Comparison of ENCODE assay signal across 8 cellular contexts in genomic region chr19:20039203-20039723, GRCh38. TPM values are rescaled to one million over a fixed set of nuclear protein-coding genes. Genes with fewer than 3 reads are reported as not detected.
DNase-seq lines count a peak whose midpoint lies in the region; ATAC-seq and TF ChIP-seq lines count a peak whose summit lies in the region.

Gene ZNF682, minus strand, starts transcription at chr19:20039505. Its CDS starts 160 bp downstream, at chr19:20039345.

- H3K36me3 Mint-ChIP-seq in activated T-helper 17 cell treated with anti-CD3 and anti-CD28 coated beads, Interleukin-2, amount 50 U/mL, for 72 hours (ENCODE audit: low read depth): peaks cover 3% of the 10 kb centered on the region
- peaks cover 0 to 17% (median under 1%) of the 10 kb centered on the region in 5 donors for H3K36me3 Mint-ChIP-seq in naive thymus-derived CD4-positive, alpha-beta T cell
- H3K36me3 Mint-ChIP-seq in stimulated activated effector memory CD8-positive, alpha-beta T cell treated with anti-CD3 and anti-CD28 coated beads, Interleukin-12 subunit alpha, Interleukin-12 subunit beta, amount 100 ng/mL, for 72 hours: peaks cover 6% of the 10 kb centered on the region

- H3K9me3 ChIP-seq in PC-9 (ENCODE audit: insufficient read depth, low read depth): peaks cover 20% of the 10 kb centered on the region; the same call in 1 of the 2 replicates
- H3K9me3 ChIP-seq in naive thymus-derived CD4-positive, alpha-beta T cell (ENCODE audit: control insufficient read depth in 2 of 3, low read length in 3 of 3): no peaks in the 10 kb centered on the region

- peak within 1 kb of the TSS; percentile 86 for H3K27ac Mint-ChIP-seq in activated T-helper 17 cell treated with anti-CD3 and anti-CD28 coated beads, Interleukin-2, amount 50 U/mL, for 72 hours
- peak within 1 kb of the TSS; percentile 86 to 98 (median 94) for H3K27ac Mint-ChIP-seq in naive thymus-derived CD4-positive, alpha-beta T cell
- H3K27ac Mint-ChIP-seq in stimulated activated effector memory CD8-positive, alpha-beta T cell treated with anti-CD3 and anti-CD28 coated beads, Interleukin-12 subunit alpha, Interleukin-12 subunit beta, amount 100 ng/mL, for 72 hours: peak within 1 kb of the TSS; percentile 87

- H3K36me3 ChIP-seq in PC-9 (ENCODE audit: low read depth): no peaks in the 10 kb centered on the region
- H3K36me3 ChIP-seq in naive thymus-derived CD4-positive, alpha-beta T cell (ENCODE audit: control insufficient read depth in 2 of 3, insufficient read depth in 3 of 3, low read length in 3 of 3): peaks cover 0 to 4% (median 0%) of the 10 kb centered on the region in 3 experiments

- no peaks in the 10 kb centered on the region for H3K27me3 Mint-ChIP-seq in activated T-helper 17 cell treated with anti-CD3 and anti-CD28 coated beads, Interleukin-2, amount 50 U/mL, for 72 hours
- peaks cover 0 to 5% (median 0%) of the 10 kb centered on the region in 5 donors for H3K27me3 Mint-ChIP-seq in naive thymus-derived CD4-positive, alpha-beta T cell

- H3K9me2 ChIP-seq in PC-9 (ENCODE audit: insufficient read depth): no peaks in the 10 kb centered on the region

- TF ChIP-seq CTCF in PC-9 (conservative IDR thresholded peaks at IDR 0.05): no peak

- H4K20me1 ChIP-seq in PC-9 (ENCODE audit: insufficient read depth): no peaks in the 10 kb centered on the region

- H3K4me3 ChIP-seq in PC-9: peak within 1 kb of the TSS; percentile 72
- H3K4me3 ChIP-seq in naive thymus-derived CD4-positive, alpha-beta T cell (ENCODE audit: low read length): peak within 1 kb of the TSS; percentile 90

- peak within 1 kb of the TSS; percentile 97 for H2AFZ ChIP-seq in PC-9

- CTCF ChIA-PET in PC-9 (lab: Charles Lee): no interaction called here
- CTCF ChIA-PET in naive thymus-derived CD4-positive, alpha-beta T cell (lab: Charles Lee): interaction anchor here (1.1 kb wide), 1 partner anchor 128 kb away, joined by 3 read pairs; the partner anchor contains the start of gene ZNF486

- peak within 1 kb of the TSS; percentile 90 for H3K4me3 Mint-ChIP-seq in activated T-helper 17 cell treated with anti-CD3 and anti-CD28 coated beads, Interleukin-2, amount 50 U/mL, for 72 hours
- H3K4me3 Mint-ChIP-seq in naive thymus-derived CD4-positive, alpha-beta T cell: peak within 1 kb of the TSS; percentile 92 to 99 (median 96)
- peak within 1 kb of the TSS; percentile 84 for H3K4me3 Mint-ChIP-seq in stimulated activated effector memory CD8-positive, alpha-beta T cell treated with anti-CD3 and anti-CD28 coated beads, Interleukin-12 subunit alpha, Interleukin-12 subunit beta, amount 100 ng/mL, for 72 hours

- peak; percentile 53 to 93 (median 90) for DNase-seq in C1 segment of cervical spinal cord (lab: John Stamatoyannopoulos, UW)
- peak; percentile 91 to 93 for DNase-seq in PC-9
- peak; percentile 92 for DNase-seq in fibroblast of peridontal ligament (ENCODE audit: extremely low read depth)
- DNase-seq in naive thymus-derived CD4-positive, alpha-beta T cell: peak; percentile 83 to 96 (median 94)
- DNase-seq in stimulated activated effector memory CD8-positive, alpha-beta T cell treated with anti-CD3 and anti-CD28 coated beads, Interleukin-12 subunit alpha, Interleukin-12 subunit beta, amount 100 ng/mL, for 72 hours (ENCODE audit: low spot score in 2 of 2): peak; percentile 85 to 96

- no peaks in the 10 kb centered on the region for H3K27me3 ChIP-seq in PC-9 (ENCODE audit: insufficient read depth, low read depth)
- no peaks in the 10 kb centered on the region for H3K27me3 ChIP-seq in naive thymus-derived CD4-positive, alpha-beta T cell (ENCODE audit: control insufficient read depth in 2 of 2, insufficient read depth in 2 of 2, low read length in 2 of 2)

- no peaks in the 10 kb centered on the region for H3K79me2 ChIP-seq in PC-9 (ENCODE audit: low read depth)

- peak within 1 kb of the TSS; percentile 88 for H3K4me2 ChIP-seq in PC-9

- H3K27ac ChIP-seq in PC-9: peak within 1 kb of the TSS; percentile 44
- peak within 1 kb of the TSS; percentile 81 for H3K27ac ChIP-seq in naive thymus-derived CD4-positive, alpha-beta T cell (ENCODE audit: low read depth, low read length)

- BruUV-seq in PC-9 (replicated peaks; lab: Mats Ljungman, UMichigan): no TSS peak

- peaks cover 7% of the 10 kb centered on the region; the same call in 1 of the 2 replicates for H3F3A ChIP-seq in PC-9 (ENCODE audit: insufficient read depth, low read depth)

- H3K9me3 Mint-ChIP-seq in activated T-helper 17 cell treated with anti-CD3 and anti-CD28 coated beads, Interleukin-2, amount 50 U/mL, for 72 hours: no peaks in the 10 kb centered on the region
- peaks cover 0 to 17% (median 0%) of the 10 kb centered on the region in 11 donors for H3K9me3 Mint-ChIP-seq in naive thymus-derived CD4-positive, alpha-beta T cell
- H3K9me3 Mint-ChIP-seq in stimulated activated effector memory CD8-positive, alpha-beta T cell treated with anti-CD3 and anti-CD28 coated beads, Interleukin-12 subunit alpha, Interleukin-12 subunit beta, amount 100 ng/mL, for 72 hours: no peaks in the 10 kb centered on the region

- H3K4me1 Mint-ChIP-seq in activated T-helper 17 cell treated with anti-CD3 and anti-CD28 coated beads, Interleukin-2, amount 50 U/mL, for 72 hours: peaks cover 5% of the 10 kb centered on the region
- peaks cover 5 to 27% (median 25%) of the 10 kb centered on the region in 7 donors for H3K4me1 Mint-ChIP-seq in naive thymus-derived CD4-positive, alpha-beta T cell
- H3K4me1 Mint-ChIP-seq in stimulated activated effector memory CD8-positive, alpha-beta T cell treated with anti-CD3 and anti-CD28 coated beads, Interleukin-12 subunit alpha, Interleukin-12 subunit beta, amount 100 ng/mL, for 72 hours: peaks cover 6% of the 10 kb centered on the region

- intact Hi-C loops in PC-9 (cut with micrococcal nuclease; ENCODE audit: unreplicated experiment): loop anchor here (1.0 kb wide), 1 partner anchor 13 kb away; no protein-coding TSS in a partner anchor
- intact Hi-C loops in naive thymus-derived CD4-positive, alpha-beta T cell (cut with micrococcal nuclease): loop anchor here (1.0 to 10.0 kb wide), 12 partner anchors 13 to 1816 kb away; partner anchors contain the start of genes ATP13A1 (in 1 of the 2), ZNF100 (in 1 of the 2), ZNF101 (in 1 of the 2) and ZNF430 (in 1 of the 2)

- ATAC-seq in GM19395 (IDR thresholded peaks at IDR 0.05; ENCODE audit: unreplicated experiment): peak; percentile 99
- peak; percentile 90 for ATAC-seq in HG03565 (IDR thresholded peaks at IDR 0.05; ENCODE audit: unreplicated experiment)
- ATAC-seq in activated T-helper 17 cell treated with anti-CD3 and anti-CD28 coated beads, Interleukin-2, amount 50 U/mL, for 72 hours (replicated peaks): peak; percentile 100
- ATAC-seq in naive thymus-derived CD4-positive, alpha-beta T cell: peak; percentile 100
- peak; percentile 99 for ATAC-seq in stimulated activated effector memory CD8-positive, alpha-beta T cell treated with anti-CD3 and anti-CD28 coated beads, Interleukin-12 subunit alpha, Interleukin-12 subunit beta, amount 100 ng/mL, for 72 hours

- H3K4me1 ChIP-seq in PC-9 (replicated peaks; ENCODE audit: insufficient read depth): peaks cover 8% of the 10 kb centered on the region
- H3K4me1 ChIP-seq in naive thymus-derived CD4-positive, alpha-beta T cell (ENCODE audit: control insufficient read depth in 2 of 2, insufficient read depth in 2 of 2, low read length in 2 of 2): no peaks in the 10 kb centered on the region

- POLR2A ChIA-PET in PC-9 (lab: Charles Lee; ENCODE audit: unreplicated experiment): interaction anchor here (0.6 to 1.6 kb wide), 2 partner anchors 13 to 178 kb away, joined by 4 to 12 read pairs; no protein-coding TSS in a partner anchor
- POLR2A ChIA-PET in naive thymus-derived CD4-positive, alpha-beta T cell (lab: Charles Lee): interaction anchor here (0.8 to 3.4 kb wide), 10 partner anchors 12 to 1813 kb away, joined by 3 to 32 read pairs (median 4); partner anchors contain the start of genes ZNF253, ZNF429, ZNF43 and ZNF430

RNA-seq across cellular contexts. Expression of gene ZNF682, which starts in this region (rescaled TPM):
- total RNA-seq in PC-9 (2021): 3.9 and 4.7 TPM in 2 replicates
- total RNA-seq in activated T-helper 17 cell treated with anti-CD3 and anti-CD28 coated beads, Interleukin-2, amount 50 U/mL, for 72 hours: 1 to 10 TPM; 7.7 to 8.4 TPM
- 10 to 100 TPM in 2 of 5 experiments, 1 to 10 TPM in 3; 5.3 to 13.0 (median 9.5) TPM for total RNA-seq in naive thymus-derived CD4-positive, alpha-beta T cell
- 1 to 10 TPM; 4.0 to 5.3 TPM for polyA plus RNA-seq in naive thymus-derived CD4-positive, alpha-beta T cell

Comparison
In these comparisons a context has a peak if more than half of its experiments do, and no peak if none do; other contexts are left out.
1. Peak in every context shown above with its lines: DNase-seq, ATAC-seq, H3K4me3 ChIP-seq and H3K27ac ChIP-seq.